Comparison of ENCODE assay signal across 8 cellular contexts in the genomic region with DNA sequence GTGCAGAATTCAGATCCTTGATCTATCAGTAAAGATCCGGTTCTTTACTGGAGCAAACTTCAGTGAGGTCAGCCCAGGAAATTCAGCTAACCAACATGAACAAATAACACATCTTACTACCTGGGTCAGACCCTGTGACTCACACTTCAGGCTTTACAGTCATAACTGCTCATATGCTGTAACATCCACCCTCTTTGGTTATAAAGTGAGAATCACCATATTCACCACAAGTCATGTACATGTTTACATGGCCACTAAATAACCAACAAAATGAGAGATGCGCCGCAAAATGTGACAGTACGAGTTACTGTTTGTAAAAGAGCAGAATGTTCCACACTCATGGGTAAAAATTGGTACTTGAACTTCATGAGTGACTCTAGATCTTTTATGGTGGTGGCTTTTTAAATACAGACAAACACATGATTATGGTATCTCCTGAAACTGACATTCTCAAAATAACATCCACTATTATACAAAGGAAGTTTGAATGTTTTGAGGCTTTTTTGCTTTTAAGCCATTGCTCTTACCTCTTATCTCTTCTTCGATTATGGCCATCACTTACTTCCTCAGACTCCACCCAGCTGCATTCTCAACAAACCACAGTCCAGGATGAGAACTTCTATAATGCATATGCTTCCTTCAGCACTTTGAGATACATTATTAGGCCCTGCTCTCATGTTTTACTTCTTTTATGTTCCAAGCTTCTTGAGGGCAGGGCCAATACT.
DNase-seq lines count a peak whose midpoint lies in the region; ATAC-seq and TF ChIP-seq lines count a peak whose summit lies in the region.

No MANE protein-coding gene starts in this region.

- no peak overlapping the region for H2AFZ ChIP-seq in smooth muscle cell (ENCODE audit: low read depth)

- H3K27me3 ChIP-seq in adipocyte (replicated peaks; ENCODE audit: control insufficient read depth, insufficient read depth, low read length), result no peaks in the 10 kb centered on the region
- no peaks in the 10 kb centered on the region for H3K27me3 ChIP-seq in smooth muscle cell (ENCODE audit: low read depth)

- H3K36me3 ChIP-seq in adipocyte (ENCODE audit: control insufficient read depth, insufficient read depth, low read length, severe bottlenecking) (no peaks in the 10 kb centered on the region), smooth muscle cell (ENCODE audit: low read depth) (no peaks in the 10 kb centered on the region)

- DNase-seq in LHCN-M2 (ENCODE audit: low read depth) (peak; percentile 81), adipocyte (ENCODE audit: low read depth) (peak; percentile 28), smooth muscle cell (lab: John Stamatoyannopoulos, UW; ENCODE audit: unreplicated experiment) (no peak), NCI-H2081 (lab: John Stamatoyannopoulos, UW) (no peak), NCI-H524 treated with DMSO at 0.1 percent for 48 hours (lab: John Stamatoyannopoulos, UW) (no peak)

- H3K4me2 ChIP-seq in smooth muscle cell, result peak overlapping the region; percentile 39

- H4K20me1 ChIP-seq in smooth muscle cell (ENCODE audit: low read depth), result no peaks in the 10 kb centered on the region

- H3K79me2 ChIP-seq in smooth muscle cell (ENCODE audit: low read depth), result no peaks in the 10 kb centered on the region

- H3K9ac ChIP-seq in adipocyte (ENCODE audit: low read length), result no peak overlapping the region
- no peak overlapping the region for H3K9ac ChIP-seq in smooth muscle cell (ENCODE audit: low read depth)

- H3K4me3 ChIP-seq in adipocyte (ENCODE audit: low read length) (no peak overlapping the region), smooth muscle cell (no peak overlapping the region)

- H3K27ac ChIP-seq in smooth muscle cell (ENCODE audit: low read depth), result peak overlapping the region; percentile 64

- no peaks in the 10 kb centered on the region for H3K9me3 ChIP-seq in adipocyte (ENCODE audit: control insufficient read depth, low read length)
- H3K9me3 ChIP-seq in smooth muscle cell (replicated peaks; ENCODE audit: low read depth), result no peaks in the 10 kb centered on the region

- peak; percentile 92 for ATAC-seq in GM19035 (IDR thresholded peaks at IDR 0.05; ENCODE audit: unreplicated experiment)
- no peak for ATAC-seq in HG02623 (IDR thresholded peaks at IDR 0.05; ENCODE audit: unreplicated experiment)
- no peak for ATAC-seq in HG02759 (IDR thresholded peaks at IDR 0.05; ENCODE audit: unreplicated experiment)

- peaks cover 5% of the 10 kb centered on the region for H3F3A ChIP-seq in smooth muscle cell (ENCODE audit: low read depth)

- H3K4me1 ChIP-seq in adipocyte (ENCODE audit: control insufficient read depth, insufficient read depth, low read length), result peaks cover 14% of the 10 kb centered on the region
- H3K4me1 ChIP-seq in smooth muscle cell (ENCODE audit: low read depth), result peaks cover 2% of the 10 kb centered on the region

- no peak for TF ChIP-seq CTCF in smooth muscle cell (IDR thresholded peaks at IDR 0.05; ENCODE audit: borderline replicate concordance, insufficient read depth, poor library complexity, severe bottlenecking)

- WGBS in smooth muscle cell (ENCODE audit: low lambda C conversion rate), result 65% methylated on average over 5 of the region's 5 CpGs

Comparison
In these comparisons a context has a peak if more than half of its experiments do, and no peak if none do; other contexts are left out.
1. DNase-seq: peak in LHCN-M2 (single experiment) and adipocyte (single experiment); none in smooth muscle cell (single experiment), NCI-H2081 (0 of 2) and NCI-H524 treated with DMSO at 0.1 percent for 48 hours (single experiment).